Comparison of ENCODE assay signal across 11 cellular contexts in the genomic region with DNA sequence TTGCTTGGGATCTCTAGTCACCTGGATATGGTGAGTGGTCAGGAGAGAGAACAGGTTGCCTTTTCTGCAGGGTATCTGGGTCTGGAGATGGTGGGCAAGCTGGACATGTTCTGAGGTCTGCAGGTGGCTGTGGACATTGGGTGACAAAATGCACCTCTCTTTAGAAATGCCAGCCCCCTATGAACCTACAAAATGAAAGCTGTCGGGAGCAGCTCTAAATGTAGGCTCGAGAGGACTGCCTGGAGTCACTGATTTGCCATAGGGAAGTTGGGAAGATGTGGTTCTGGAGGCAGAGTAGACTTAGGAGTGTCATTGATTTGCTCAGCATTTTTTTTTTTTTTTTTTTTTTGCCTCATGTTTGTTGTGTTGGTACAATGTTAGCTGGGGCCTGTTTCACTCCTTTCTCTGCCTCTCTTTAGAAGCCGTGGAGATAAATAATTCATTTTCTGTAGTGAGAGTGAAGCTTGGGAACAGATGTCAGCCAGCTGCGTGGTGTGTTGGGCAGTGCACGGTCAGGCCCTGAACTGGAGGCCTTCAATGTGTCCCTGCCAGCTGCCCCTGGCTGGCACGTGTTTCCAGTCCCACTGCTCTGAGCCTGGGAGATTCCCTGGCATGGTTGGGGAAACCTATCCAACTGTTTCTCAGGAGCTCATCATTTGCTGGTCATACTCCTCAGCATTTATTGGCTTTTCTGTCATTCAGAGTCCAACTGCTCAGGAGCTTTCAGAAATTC. TPM values are rescaled to one million over a fixed set of nuclear protein-coding genes. Genes with fewer than 3 reads are reported as not detected.
DNase-seq lines count a peak whose midpoint lies in the region; ATAC-seq and TF ChIP-seq lines count a peak whose summit lies in the region.
"Had no signal": no experiment of that assay in that cellular context is flagged by ENCODE, and none has a peak within 500 bp of the region (broad histone marks: within the 10 kb centered on the region; RNA-seq: fewer than 3 reads in every experiment).

No MANE protein-coding gene starts in this region.

- H3K9ac ChIP-seq in rectal smooth muscle tissue (ENCODE audit: low read length), result no peak overlapping the region

- 32 to 37% methylated on average over 6 of the region's 6 CpGs for WGBS in body of pancreas, 2 donors

- no peak for TF ChIP-seq POLR2A in body of pancreas (IDR thresholded peaks at IDR 0.05)

- H3K4me3 ChIP-seq in body of pancreas, result no peak overlapping the region
- H3K4me3 ChIP-seq in rectal smooth muscle tissue (ENCODE audit: low read length), result no peak overlapping the region

- H3K9me3 ChIP-seq in body of pancreas, result no peaks in the 10 kb centered on the region

- DNase-seq in GM03348 (ENCODE audit: low spot score) (peak; percentile 13), body of pancreas (peak; percentile 59 to 86 (median 78)), islet precursor cell (peak; percentile 44), NCI-H128 (lab: John Stamatoyannopoulos, UW; ENCODE audit: unreplicated experiment) (no peak), NCI-H526 treated with DMSO at 0.1 percent for 48 hours (lab: John Stamatoyannopoulos, UW) (no peak)
- no peak for DNase-seq in activated CD4-positive, CD25-positive, alpha-beta regulatory T cell (lab: John Stamatoyannopoulos, UW)
- DNase-seq: NCI-H1105 treated with DMSO at 0.1 percent for 48 hours, NCI-H526, nephron progenitor cell had no signal

- H3K27me3 ChIP-seq in body of pancreas (no peaks in the 10 kb centered on the region), rectal smooth muscle tissue (ENCODE audit: control insufficient read depth, insufficient read depth, low read length) (no peaks in the 10 kb centered on the region)

- TF ChIP-seq CTCF in body of pancreas (IDR thresholded peaks at IDR 0.05), result no peak

- H3K27ac ChIP-seq in body of pancreas (peak overlapping the region; percentile 50 to 58 (median 54)), rectal smooth muscle tissue (ENCODE audit: low read depth, low read length) (peak overlapping the region; percentile 11)

- intact Hi-C loops in body of pancreas (cut with DNase I), result no loop called here

- no peaks in the 10 kb centered on the region for H3K36me3 ChIP-seq in body of pancreas (replicated peaks in 1 of 2; ENCODE audit: insufficient read depth in 1 of 2, low read depth in 2 of 2)
- no peaks in the 10 kb centered on the region for H3K36me3 ChIP-seq in rectal smooth muscle tissue (ENCODE audit: control insufficient read depth, insufficient read depth, low read length)

- H3K4me1 ChIP-seq in body of pancreas, result peaks cover 35% of the 10 kb centered on the region
- H3K4me1 ChIP-seq in rectal smooth muscle tissue (ENCODE audit: control insufficient read depth, insufficient read depth, low read length), result peaks cover 6% of the 10 kb centered on the region

- ATAC-seq in body of pancreas, result peak; percentile 75
- ATAC-seq in HG02840 (IDR thresholded peaks at IDR 0.05; ENCODE audit: low FRiP score, unreplicated experiment), result no peak

RNA-seq across cellular contexts. Expression of gene RGS3, which starts 5.4 kb away (rescaled TPM):
- 10 to 100 TPM; 25.7 to 96.9 TPM for total RNA-seq in body of pancreas

RNA-seq across cellular contexts. Expression of gene C9orf43, which starts 58.3 kb away (rescaled TPM):
- total RNA-seq in body of pancreas, result 1 to 10 TPM in 1 of 2 donors, not detected in 1; 1.6 TPM

RNA-seq across cellular contexts. Expression of gene POLE3, which starts 58.4 kb away (rescaled TPM):
- total RNA-seq in body of pancreas, result 10 to 100 TPM; 13.8 to 17.6 TPM

Comparison
In these comparisons a context has a peak if more than half of its experiments do, and no peak if none do; other contexts are left out.
1. DNase-seq: peak in GM03348 (single experiment), body of pancreas (4 of 4) and islet precursor cell (single experiment); none in activated CD4-positive, CD25-positive, alpha-beta regulatory T cell (0 of 4), NCI-H128 (single experiment) and NCI-H526 treated with DMSO at 0.1 percent for 48 hours (single experiment).